9 cellular contexts compared by ENCODE assay signal in the genomic region with DNA sequence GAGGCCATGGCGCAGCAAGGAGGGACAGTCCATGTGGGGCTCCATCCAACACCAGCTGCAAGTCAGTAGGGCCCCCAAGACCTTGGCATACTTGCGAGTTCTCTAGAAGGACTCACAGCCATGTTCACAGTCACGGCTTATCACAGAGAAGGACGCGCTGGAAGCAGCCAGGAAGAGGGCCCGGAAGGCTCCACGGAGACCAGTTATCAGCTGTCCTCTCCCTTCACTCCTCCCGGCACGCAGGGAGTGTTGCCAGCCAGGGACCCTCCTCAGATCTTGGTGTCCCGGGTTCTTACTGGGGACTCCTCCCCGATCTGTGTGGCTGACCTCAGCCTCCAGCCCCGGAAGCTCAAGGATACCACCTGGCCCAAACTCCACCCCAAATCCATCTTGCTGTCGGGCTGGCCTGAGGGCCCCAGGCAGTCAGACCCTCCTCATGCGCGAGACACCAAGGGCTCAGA.
DNase-seq lines count a peak whose midpoint lies in the region; ATAC-seq, FAIRE-seq and TF ChIP-seq lines count a peak whose summit lies in the region.
"Had no signal": no experiment of that assay in that cellular context is flagged by ENCODE, and none has a peak within 500 bp of the region (broad histone marks: within the 10 kb centered on the region; RNA-seq: fewer than 3 reads in every experiment).

No MANE protein-coding gene starts in this region.

- H3K9me3 Mint-ChIP-seq in activated CD8-positive, alpha-beta memory T cell treated with anti-CD3 and anti-CD28 coated beads, Interleukin-2, amount 10 ng/mL, durations not matched to agents 7 days and 5 days (ENCODE audit: low read depth) = no peaks in the 10 kb centered on the region
- peaks cover 7% of the 10 kb centered on the region for H3K9me3 Mint-ChIP-seq in mesothelial cell of epicardium
- H3K9me3 Mint-ChIP-seq in T-helper 2 cell treated with Interferon-gamma antibody and Interleukin-4, amounts not matched to agents 5 μg/mL and 100 μg/mL, for 36 hours = no peaks in the 10 kb centered on the region

- ATAC-seq in activated CD8-positive, alpha-beta memory T cell treated with anti-CD3 and anti-CD28 coated beads, Interleukin-2, amount 10 ng/mL, durations not matched to agents 7 days and 5 days = no peak

- 40% methylated on average over 15 of the region's 15 CpGs for WGBS in urinary bladder

- no peaks in the 10 kb centered on the region for H3K36me3 Mint-ChIP-seq in activated CD8-positive, alpha-beta memory T cell treated with anti-CD3 and anti-CD28 coated beads, Interleukin-2, amount 10 ng/mL, durations not matched to agents 7 days and 5 days
- peaks cover 2% of the 10 kb centered on the region for H3K36me3 Mint-ChIP-seq in mesothelial cell of epicardium
- no peaks in the 10 kb centered on the region for H3K36me3 Mint-ChIP-seq in T-helper 2 cell treated with Interferon-gamma antibody and Interleukin-4, amounts not matched to agents 5 μg/mL and 100 μg/mL, for 36 hours (ENCODE audit: low read depth)

- dilution Hi-C loops in endothelial cell of umbilical vein (cut with MboI; ENCODE audit: extremely low pct_ligation_motif_present, low sequenced_read_pairs) = no loop called here

- CTCF ChIA-PET in activated CD8-positive, alpha-beta memory T cell treated with anti-CD3 and anti-CD28 coated beads, Interleukin-2, amount 10 ng/mL, durations not matched to agents 7 days and 5 days (lab: Charles Lee) = interaction anchor here (0.9 to 2.3 kb wide), 3 partner anchors 10 to 638 kb away, joined by 3 to 6 read pairs (median 4); partner anchors contain the start of gene MINDY2
- CTCF ChIA-PET in endothelial cell of umbilical vein (lab: Charles Lee) = interaction anchor here (0.7 to 1.3 kb wide), 4 partner anchors 26 to 1916 kb away, joined by 3 to 4 read pairs (median 3); no protein-coding TSS in a partner anchor

- peak overlapping the region; percentile 83 for H2AFZ ChIP-seq in endothelial cell of umbilical vein (ENCODE audit: low read depth, low read length)

- H3K27ac ChIP-seq in endothelial cell of umbilical vein (ENCODE audit: insufficient read depth, low read depth, low read length) (no peak overlapping the region), urinary bladder (ENCODE audit: low read depth) (no peak overlapping the region)
- H3K27ac ChIP-seq in effector memory CD4-positive, alpha-beta T cell (ENCODE audit: insufficient read depth, low read length, poor library complexity, severe bottlenecking) = no peak overlapping the region

- POLR2A ChIA-PET in endothelial cell of umbilical vein (lab: Charles Lee) = no interaction called here

- TF ChIP-seq CTCF in endothelial cell of umbilical vein (IDR thresholded peaks at IDR 0.05; ENCODE audit: extremely low read depth in 1 of 2, insufficient read depth in 1 of 2, low read depth in 1 of 2, low read length in 2 of 2) = no peak
- TF ChIP-seq CTCF in mesothelial cell of epicardium (IDR thresholded peaks at IDR 0.05; ENCODE audit: unreplicated experiment) = no peak

- peak overlapping the region; percentile 14 for H3K27ac Mint-ChIP-seq in activated CD8-positive, alpha-beta memory T cell treated with anti-CD3 and anti-CD28 coated beads, Interleukin-2, amount 10 ng/mL, durations not matched to agents 7 days and 5 days
- H3K27ac Mint-ChIP-seq in mesothelial cell of epicardium = no peak overlapping the region
- H3K27ac Mint-ChIP-seq in T-helper 2 cell treated with Interferon-gamma antibody and Interleukin-4, amounts not matched to agents 5 μg/mL and 100 μg/mL, for 36 hours = no peak overlapping the region

- peaks cover 22% of the 10 kb centered on the region for H3K4me1 Mint-ChIP-seq in activated CD8-positive, alpha-beta memory T cell treated with anti-CD3 and anti-CD28 coated beads, Interleukin-2, amount 10 ng/mL, durations not matched to agents 7 days and 5 days
- H3K4me1 Mint-ChIP-seq in mesothelial cell of epicardium = peaks cover 3% of the 10 kb centered on the region
- peaks cover 10% of the 10 kb centered on the region for H3K4me1 Mint-ChIP-seq in T-helper 2 cell treated with Interferon-gamma antibody and Interleukin-4, amounts not matched to agents 5 μg/mL and 100 μg/mL, for 36 hours (ENCODE audit: low read depth)

- intact Hi-C loops in endothelial cell of umbilical vein (cut with micrococcal nuclease) = no loop called here

- no peaks in the 10 kb centered on the region for H3K27me3 ChIP-seq in endothelial cell of umbilical vein (ENCODE audit: control insufficient read depth in 2 of 2, insufficient read depth in 2 of 2, low read length in 2 of 2)
- H3K27me3 ChIP-seq in effector memory CD4-positive, alpha-beta T cell (replicated peaks; ENCODE audit: control insufficient read depth, insufficient read depth, low read length, poor library complexity, severe bottlenecking) = no peaks in the 10 kb centered on the region

- H3K9me1 ChIP-seq in endothelial cell of umbilical vein (replicated peaks; ENCODE audit: control insufficient read depth, extremely low read depth, insufficient read depth, low read length) = no peaks in the 10 kb centered on the region

- peaks cover 6% of the 10 kb centered on the region for H3K27me3 Mint-ChIP-seq in activated CD8-positive, alpha-beta memory T cell treated with anti-CD3 and anti-CD28 coated beads, Interleukin-2, amount 10 ng/mL, durations not matched to agents 7 days and 5 days
- no peaks in the 10 kb centered on the region for H3K27me3 Mint-ChIP-seq in mesothelial cell of epicardium (ENCODE audit: low read depth)
- H3K27me3 Mint-ChIP-seq in T-helper 2 cell treated with Interferon-gamma antibody and Interleukin-4, amounts not matched to agents 5 μg/mL and 100 μg/mL, for 36 hours (ENCODE audit: low read depth) = peaks cover 3% of the 10 kb centered on the region

- no peak for TF ChIP-seq POLR2A in endothelial cell of umbilical vein (IDR thresholded peaks at IDR 0.05; ENCODE audit: low read depth, low read length)

- no peaks in the 10 kb centered on the region for H4K20me1 ChIP-seq in endothelial cell of umbilical vein (replicated peaks; ENCODE audit: control insufficient read depth, extremely low read depth, insufficient read depth, low read length)

- H3K9ac ChIP-seq in endothelial cell of umbilical vein (replicated peaks; ENCODE audit: extremely low read depth, insufficient read depth, low read length) = no peak overlapping the region

- no peak overlapping the region for H3K4me3 Mint-ChIP-seq in activated CD8-positive, alpha-beta memory T cell treated with anti-CD3 and anti-CD28 coated beads, Interleukin-2, amount 10 ng/mL, durations not matched to agents 7 days and 5 days
- H3K4me3 Mint-ChIP-seq in mesothelial cell of epicardium = peak overlapping the region; percentile 15
- no peak overlapping the region for H3K4me3 Mint-ChIP-seq in T-helper 2 cell treated with Interferon-gamma antibody and Interleukin-4, amounts not matched to agents 5 μg/mL and 100 μg/mL, for 36 hours

- H3K79me2 ChIP-seq in endothelial cell of umbilical vein (ENCODE audit: control insufficient read depth, insufficient read depth, low read length) = no peaks in the 10 kb centered on the region

- H3K4me2 ChIP-seq in endothelial cell of umbilical vein (ENCODE audit: insufficient read depth, low read length) = no peak overlapping the region

- BruUV-seq in endothelial cell of umbilical vein (replicated peaks; lab: Mats Ljungman, UMichigan) = no TSS peak

- H3K4me1 ChIP-seq in endothelial cell of umbilical vein (ENCODE audit: control insufficient read depth, extremely low read depth, insufficient read depth, low read length) (no peaks in the 10 kb centered on the region), urinary bladder (ENCODE audit: insufficient read depth) (no peaks in the 10 kb centered on the region)
- peaks cover 4% of the 10 kb centered on the region for H3K4me1 ChIP-seq in effector memory CD4-positive, alpha-beta T cell (ENCODE audit: control insufficient read depth, insufficient read depth, low read length, poor library complexity, severe bottlenecking)

- no peaks in the 10 kb centered on the region for H3K9me3 ChIP-seq in endothelial cell of umbilical vein (replicated peaks; ENCODE audit: control insufficient read depth, insufficient read depth, low read length)
- no peaks in the 10 kb centered on the region for H3K9me3 ChIP-seq in effector memory CD4-positive, alpha-beta T cell (ENCODE audit: control insufficient read depth, low read length)

- DNase-seq in activated CD8-positive, alpha-beta memory T cell treated with anti-CD3 and anti-CD28 coated beads, Interleukin-2, amount 10 ng/mL, durations not matched to agents 7 days and 5 days = no peak
- DNase-seq in activated CD8-positive, alpha-beta memory T cell treated with anti-CD3 and anti-CD28 coated beads, Interleukin-2, amount 50 U/mL, for 48 hours = no peak
- DNase-seq in endothelial cell of umbilical vein (ENCODE audit: low read depth, low spot score) (no peak), mesothelial cell of epicardium (ENCODE audit: low spot score in 2 of 2, unreplicated experiment in 2 of 2) (no peak), NCI-H748 treated with DMSO at 0.1 percent for 48 hours (lab: John Stamatoyannopoulos, UW) (no peak)
- no peak for DNase-seq in T-helper 2 cell treated with Interferon-gamma antibody and Interleukin-4, amounts not matched to agents 5 μg/mL and 100 μg/mL, for 36 hours (ENCODE audit: low spot score)
- no peak for DNase-seq in effector memory CD4-positive, alpha-beta T cell

- H3K4me3 ChIP-seq in endothelial cell of umbilical vein (replicated peaks in 1 of 3; ENCODE audit: insufficient read depth in 1 of 3, low read depth in 1 of 3, low read length in 3 of 3) (no peak overlapping the region), urinary bladder (ENCODE audit: low read depth, low read length) (peak overlapping the region; percentile 40)
- H3K4me3 ChIP-seq in effector memory CD4-positive, alpha-beta T cell (ENCODE audit: insufficient read depth, low read depth, low read length, poor library complexity, severe bottlenecking) = no peak overlapping the region

- H3K36me3 ChIP-seq in endothelial cell of umbilical vein (ENCODE audit: control insufficient read depth in 2 of 2, extremely low read depth in 1 of 2, insufficient read depth in 2 of 2, low read length in 2 of 2) (no peaks in the 10 kb centered on the region), urinary bladder (ENCODE audit: insufficient read depth) (no peaks in the 10 kb centered on the region)
- H3K36me3 ChIP-seq in effector memory CD4-positive, alpha-beta T cell (ENCODE audit: control insufficient read depth, insufficient read depth, low read length) = no peaks in the 10 kb centered on the region

- no peak for FAIRE-seq in endothelial cell of umbilical vein (lab: Jason Lieb, UNC)
- FAIRE-seq: bronchial epithelial cell had no signal

TF ChIP-seq in endothelial cell of umbilical vein, 7 proteins besides CTCF, POLR2A, EP300 and RAD21:
- TF ChIP-seq MYC (IDR thresholded peaks at IDR 0.05; ENCODE audit: low read depth, low read length) (no peak), FOS (IDR thresholded peaks at IDR 0.05; ENCODE audit: borderline replicate concordance, insufficient read depth, low read length) (no peak)
